12 cellular contexts compared by ENCODE assay signal in genomic region chr7:151348970-151349369, GRCh38. TPM values are rescaled to one million over a fixed set of nuclear protein-coding genes. Genes with fewer than 3 reads are reported as not detected.
A peak's percentile ranks its signal among the peaks of the same experiment; 100 is the strongest.
DNase-seq lines count a peak whose midpoint lies in the region; ATAC-seq and TF ChIP-seq lines count a peak whose summit lies in the region.
"Had no signal": no experiment of that assay in that cellular context is flagged by ENCODE, and none has a peak within 500 bp of the region (broad histone marks: within the 10 kb centered on the region; RNA-seq: fewer than 3 reads in every experiment).

No MANE protein-coding gene starts in this region.

- TF ChIP-seq POLR2A in breast epithelium (IDR thresholded peaks at IDR 0.05) (no peak), tibial nerve (IDR thresholded peaks at IDR 0.05) (no peak), uterus (IDR thresholded peaks at IDR 0.05) (no peak), GM18505 (IDR thresholded peaks at IDR 0.05; ENCODE audit: borderline replicate concordance, extremely low read depth, insufficient read depth, insufficient read length) (no peak)

- ATAC-seq in GM18505 (IDR thresholded peaks at IDR 0.05; ENCODE audit: unreplicated experiment): no peak

- no peak for TF ChIP-seq EP300 in tibial nerve (IDR thresholded peaks at IDR 0.05)

- POLR2A ChIA-PET in MCF 10A (lab: Yijun Ruan, JAX): no interaction called here
- POLR2A ChIA-PET in activated CD4-positive, alpha-beta memory T cell treated with anti-CD3 and anti-CD28 coated beads for 36 hours (lab: Charles Lee): no interaction called here

- H3K27ac ChIP-seq in breast epithelium (peak overlapping the region; percentile 42 to 60), liver (ENCODE audit: low read depth in 1 of 2, low read length in 2 of 2) (peak overlapping the region; percentile 87 to 94), tibial nerve (peak overlapping the region in 3 of 4 donors; percentile 13 to 81 (median 60)), uterus (no peak overlapping the region)
- H3K27ac ChIP-seq: SK-N-MC had no signal

- no peak for TF ChIP-seq RAD21 in liver (IDR thresholded peaks at IDR 0.05)

- H3K9ac ChIP-seq in liver (ENCODE audit: low read depth in 1 of 2, low read length in 2 of 2): no peak overlapping the region

- DNase-seq in breast epithelium (ENCODE audit: low spot score in 2 of 2) (no peak), MCF 10A (ENCODE audit: unreplicated experiment) (no peak), tibial nerve (ENCODE audit: low spot score in 2 of 2) (no peak), uterus (no peak), DMS53 treated with DMSO at 0.1 percent for 48 hours (lab: John Stamatoyannopoulos, UW; ENCODE audit: unreplicated experiment) (no peak)
- DNase-seq in activated CD4-positive, alpha-beta memory T cell treated with anti-CD3 and anti-CD28 coated beads for 36 hours: no peak
- DNase-seq: activated CD4-positive, alpha-beta T cell treated with anti-CD3 and anti-CD28 coated beads, Interleukin-2, amount 50 U/mL, for 4 hours; NCI-H146; NCI-H774 had no signal

- 77% methylated on average over 4 of the region's 4 CpGs for WGBS in liver
- 66 to 71% methylated on average over 4 of the region's 4 CpGs for WGBS in tibial nerve, 2 donors

- no peak for TF ChIP-seq CTCF in breast epithelium (IDR thresholded peaks at IDR 0.05)
- no peak for TF ChIP-seq CTCF in MCF 10A (IDR thresholded peaks at IDR 0.05; ENCODE audit: unreplicated experiment)
- TF ChIP-seq CTCF in liver (IDR thresholded peaks at IDR 0.05; ENCODE audit: low read depth, low read length, missing input control): no peak
- no peak for TF ChIP-seq CTCF in tibial nerve (IDR thresholded peaks at IDR 0.05)
- no peak for TF ChIP-seq CTCF in uterus (IDR thresholded peaks at IDR 0.05)

- H3K9me3 ChIP-seq in breast epithelium (no peaks in the 10 kb centered on the region), liver (ENCODE audit: control insufficient read depth in 4 of 4, low read length in 3 of 4) (no peaks in the 10 kb centered on the region), tibial nerve (no peaks in the 10 kb centered on the region), uterus (no peaks in the 10 kb centered on the region)

- no peaks in the 10 kb centered on the region for H3K9me3 Mint-ChIP-seq in MCF 10A (ENCODE audit: unreplicated experiment)
- no peaks in the 10 kb centered on the region for H3K9me3 Mint-ChIP-seq in activated CD4-positive, alpha-beta memory T cell treated with anti-CD3 and anti-CD28 coated beads for 36 hours

- H3K36me3 Mint-ChIP-seq in MCF 10A (ENCODE audit: insufficient read depth, unreplicated experiment): peaks cover 90% of the 10 kb centered on the region
- H3K36me3 Mint-ChIP-seq in activated CD4-positive, alpha-beta memory T cell treated with anti-CD3 and anti-CD28 coated beads for 36 hours: peaks cover 21% of the 10 kb centered on the region

- H3K27ac Mint-ChIP-seq in MCF 10A (ENCODE audit: low read depth, unreplicated experiment): no peak overlapping the region
- peak overlapping the region; percentile 88 for H3K27ac Mint-ChIP-seq in activated CD4-positive, alpha-beta memory T cell treated with anti-CD3 and anti-CD28 coated beads for 36 hours

- no peak overlapping the region for H3K4me3 ChIP-seq in breast epithelium
- no peak overlapping the region for H3K4me3 ChIP-seq in liver (ENCODE audit: low read depth in 1 of 3, low read length in 3 of 3)
- H3K4me3 ChIP-seq in tibial nerve: no peak overlapping the region
- H3K4me3 ChIP-seq in uterus: no peak overlapping the region
- H3K4me3 ChIP-seq: SK-N-MC had no signal

- peaks cover 8% of the 10 kb centered on the region for H3K4me1 Mint-ChIP-seq in MCF 10A (ENCODE audit: insufficient read depth, unreplicated experiment)
- peaks cover 43% of the 10 kb centered on the region for H3K4me1 Mint-ChIP-seq in activated CD4-positive, alpha-beta memory T cell treated with anti-CD3 and anti-CD28 coated beads for 36 hours (ENCODE audit: low read depth)

- H3K27me3 ChIP-seq in breast epithelium: no peaks in the 10 kb centered on the region
- no peaks in the 10 kb centered on the region for H3K27me3 ChIP-seq in liver (ENCODE audit: control insufficient read depth in 4 of 4, insufficient read depth in 4 of 4, low read length in 3 of 4)
- no peaks in the 10 kb centered on the region for H3K27me3 ChIP-seq in tibial nerve
- no peaks in the 10 kb centered on the region for H3K27me3 ChIP-seq in uterus

- H3K27me3 Mint-ChIP-seq in MCF 10A (ENCODE audit: insufficient read depth, unreplicated experiment): no peaks in the 10 kb centered on the region
- H3K27me3 Mint-ChIP-seq in activated CD4-positive, alpha-beta memory T cell treated with anti-CD3 and anti-CD28 coated beads for 36 hours: no peaks in the 10 kb centered on the region

- no TSS peak for BruUV-seq in MCF 10A (replicated peaks; lab: Mats Ljungman, UMichigan)

- H3K4me3 Mint-ChIP-seq in MCF 10A (ENCODE audit: unreplicated experiment): no peak overlapping the region
- no peak overlapping the region for H3K4me3 Mint-ChIP-seq in activated CD4-positive, alpha-beta memory T cell treated with anti-CD3 and anti-CD28 coated beads for 36 hours

- no peaks in the 10 kb centered on the region for H3K36me3 ChIP-seq in breast epithelium
- peaks cover 4 to 37% (median 29%) of the 10 kb centered on the region in 4 donors for H3K36me3 ChIP-seq in liver (ENCODE audit: control insufficient read depth in 4 of 4, insufficient read depth in 3 of 4, low read depth in 1 of 4, low read length in 3 of 4)
- peaks cover 0 to 88% (median 0%) of the 10 kb centered on the region in 3 donors for H3K36me3 ChIP-seq in tibial nerve
- H3K36me3 ChIP-seq in uterus: no peaks in the 10 kb centered on the region

- H3K4me1 ChIP-seq in breast epithelium: no peaks in the 10 kb centered on the region
- H3K4me1 ChIP-seq in liver (ENCODE audit: control insufficient read depth in 4 of 4, insufficient read depth in 4 of 4, low read length in 3 of 4): peaks cover 2 to 25% (median 13%) of the 10 kb centered on the region in 4 donors
- peaks cover 0 to 37% (median 5%) of the 10 kb centered on the region in 4 donors for H3K4me1 ChIP-seq in tibial nerve
- H3K4me1 ChIP-seq in uterus: no peaks in the 10 kb centered on the region

- intact Hi-C loops in breast epithelium (cut with DNase I; ENCODE audit: low total_unique reads) (no loop called here), MCF 10A (cut with micrococcal nuclease) (no loop called here), uterus (cut with DNase I; ENCODE audit: low total_unique reads) (no loop called here)
- intact Hi-C loops in activated CD4-positive, alpha-beta memory T cell treated with anti-CD3 and anti-CD28 coated beads for 36 hours (cut with micrococcal nuclease): no loop called here

- CTCF ChIA-PET in MCF 10A (lab: Yijun Ruan, JAX): interaction anchor here (0.6 to 10.8 kb wide), 8 partner anchors 9 to 130 kb away, joined by 3 to 240 read pairs (median 8); no protein-coding TSS in a partner anchor
- CTCF ChIA-PET in activated CD4-positive, alpha-beta memory T cell treated with anti-CD3 and anti-CD28 coated beads for 36 hours (lab: Charles Lee): interaction anchor here (2.1 to 8.3 kb wide), 4 partner anchors 27 to 105 kb away, joined by 6 to 161 read pairs (median 50); no protein-coding TSS in a partner anchor

TF ChIP-seq in liver, 16 proteins besides CTCF, POLR2A, EP300 and RAD21:
- no peak for TF ChIP-seq HNF4A (conservative IDR thresholded peaks at IDR 0.05)
- TF ChIP-seq FOXA2 (IDR thresholded peaks at IDR 0.05): no peak
- TF ChIP-seq REST (IDR thresholded peaks at IDR 0.05): no peak
- TF ChIP-seq HNF4G (IDR thresholded peaks at IDR 0.05): no peak
TF ChIP-seq in liver: peak in this region for 0.

RNA-seq across cellular contexts. Expression of gene NUB1, which starts 7.4 kb away (rescaled TPM):
- 10 to 100 TPM; 61.9 to 71.7 (median 62.7) TPM for total RNA-seq in breast epithelium
- 53.3 and 59.6 TPM in 2 replicates for total RNA-seq in MCF 10A (2022)
- total RNA-seq in activated CD4-positive, alpha-beta memory T cell treated with anti-CD3 and anti-CD28 coated beads for 36 hours: 10 to 100 TPM; 48.0 to 48.6 TPM
- total RNA-seq in liver: 10 to 100 TPM; 14.0 to 27.9 TPM
- 10 to 100 TPM; 18.7 to 19.0 TPM for polyA plus RNA-seq in liver
- 10 to 100 TPM; 40.8 to 66.3 (median 60.1) TPM for total RNA-seq in tibial nerve
- total RNA-seq in uterus: 10 to 100 TPM; 27.9 to 51.1 (median 39.1) TPM

Comparison
In these comparisons a context has a peak if more than half of its experiments do, and no peak if none do; other contexts are left out.
1. H3K27ac ChIP-seq: peak in breast epithelium (2 of 2), liver (2 of 2) and tibial nerve (3 of 4); none in uterus (0 of 2).